ENCODE assay signal across 9 cellular contexts in genomic region chr1:184152944-184153343, GRCh38.
DNase-seq lines count a peak whose midpoint lies in the region; ATAC-seq and TF ChIP-seq lines count a peak whose summit lies in the region.
"Had no signal": no experiment of that assay in that cellular context is flagged by ENCODE, and none has a peak within 500 bp of the region (broad histone marks: within the 10 kb centered on the region; RNA-seq: fewer than 3 reads in every experiment).

No MANE protein-coding gene starts in this region.

- intact Hi-C loops in activated T-helper 2 cell treated with anti-CD3 and anti-CD28 coated beads, Interferon-gamma antibody, Interleukin-2, Interleukin-4, amounts not matched to agents 10 μg/mL and 5 μg/mL and 100 μg/mL, durations not matched to agents 14 hours and 24 hours and 36 hours (cut with micrococcal nuclease), result no loop called here
- intact Hi-C loops in left colon (cut with DNase I, micrococcal nuclease), result no loop called here

- no peaks in the 10 kb centered on the region for H3K36me3 Mint-ChIP-seq in activated T-helper 2 cell treated with anti-CD3 and anti-CD28 coated beads, Interferon-gamma antibody, Interleukin-2, Interleukin-4, amounts not matched to agents 10 μg/mL and 5 μg/mL and 100 μg/mL, durations not matched to agents 14 hours and 24 hours and 36 hours (ENCODE audit: low read depth)
- H3K36me3 Mint-ChIP-seq in immature natural killer cell, result no peaks in the 10 kb centered on the region

- peaks cover 10% of the 10 kb centered on the region for H3K4me1 Mint-ChIP-seq in activated T-helper 2 cell treated with anti-CD3 and anti-CD28 coated beads, Interferon-gamma antibody, Interleukin-2, Interleukin-4, amounts not matched to agents 10 μg/mL and 5 μg/mL and 100 μg/mL, durations not matched to agents 14 hours and 24 hours and 36 hours (ENCODE audit: low read depth)
- H3K4me1 Mint-ChIP-seq in immature natural killer cell, result peaks cover 15% of the 10 kb centered on the region in 2 donors

- H3K9me3 Mint-ChIP-seq in activated T-helper 2 cell treated with anti-CD3 and anti-CD28 coated beads, Interferon-gamma antibody, Interleukin-2, Interleukin-4, amounts not matched to agents 10 μg/mL and 5 μg/mL and 100 μg/mL, durations not matched to agents 14 hours and 24 hours and 36 hours, result no peaks in the 10 kb centered on the region
- H3K9me3 Mint-ChIP-seq in immature natural killer cell, result peaks cover 0 to 2% (median 0%) of the 10 kb centered on the region in 6 donors

- no peak overlapping the region for H3K4me3 ChIP-seq in HUES48 (ENCODE audit: low read depth, low read length)
- H3K4me3 ChIP-seq in skin epidermis, result peak overlapping the region; percentile 1 to 25 (median 17)

- no peak overlapping the region for H3K27ac Mint-ChIP-seq in activated T-helper 2 cell treated with anti-CD3 and anti-CD28 coated beads, Interferon-gamma antibody, Interleukin-2, Interleukin-4, amounts not matched to agents 10 μg/mL and 5 μg/mL and 100 μg/mL, durations not matched to agents 14 hours and 24 hours and 36 hours
- H3K27ac Mint-ChIP-seq in immature natural killer cell, result no peak overlapping the region

- peak overlapping the region; percentile 53 for H3K4me3 Mint-ChIP-seq in activated T-helper 2 cell treated with anti-CD3 and anti-CD28 coated beads, Interferon-gamma antibody, Interleukin-2, Interleukin-4, amounts not matched to agents 10 μg/mL and 5 μg/mL and 100 μg/mL, durations not matched to agents 14 hours and 24 hours and 36 hours (ENCODE audit: low read depth)
- H3K4me3 Mint-ChIP-seq in immature natural killer cell, result peak overlapping the region; percentile 5 to 69 (median 54)

- H3K36me3 ChIP-seq in HUES48 (ENCODE audit: control insufficient read depth, insufficient read depth, low read length), result no peaks in the 10 kb centered on the region

- peaks cover 27% of the 10 kb centered on the region for H3K27me3 Mint-ChIP-seq in activated T-helper 2 cell treated with anti-CD3 and anti-CD28 coated beads, Interferon-gamma antibody, Interleukin-2, Interleukin-4, amounts not matched to agents 10 μg/mL and 5 μg/mL and 100 μg/mL, durations not matched to agents 14 hours and 24 hours and 36 hours (ENCODE audit: low read depth)
- peaks cover 10 to 13% (median 12%) of the 10 kb centered on the region in 3 donors for H3K27me3 Mint-ChIP-seq in immature natural killer cell (ENCODE audit: low read depth in 3 of 3)

- H3K4me1 ChIP-seq in HUES48 (ENCODE audit: control insufficient read depth, insufficient read depth, low read length), result peaks cover 24% of the 10 kb centered on the region

- no peak for ATAC-seq in left colon

- no peaks in the 10 kb centered on the region for H3K9me3 ChIP-seq in HUES48 (ENCODE audit: control insufficient read depth, insufficient read depth, low read length)

- DNase-seq in activated T-helper 2 cell treated with anti-CD3 and anti-CD28 coated beads, Interferon-gamma antibody, Interleukin-2, Interleukin-4, amounts not matched to agents 10 μg/mL and 5 μg/mL and 100 μg/mL, durations not matched to agents 14 hours and 24 hours and 36 hours (ENCODE audit: low spot score), result no peak
- DNase-seq in immature natural killer cell, result no peak
- no peak for DNase-seq in left colon
- DNase-seq in kidney tubule cell (ENCODE audit: low spot score), result no peak
- DNase-seq in GM10266 (ENCODE audit: extremely low spot score), result no peak
- DNase-seq in activated CD4-positive, CD25-positive, alpha-beta regulatory T cell treated with anti-CD3 and anti-CD28 coated beads, Interleukin-2, amount 50 U/mL, for 72 hours, result no peak
- DNase-seq: islet precursor cell had no signal

- TF ChIP-seq CTCF in GM10266 (IDR thresholded peaks at IDR 0.05; ENCODE audit: control insufficient read depth, insufficient read depth, low read depth, missing control alignments), result no peak

- H3K9ac ChIP-seq in HUES48 (ENCODE audit: low read depth, low read length), result no peak overlapping the region

- H3K27ac ChIP-seq in HUES48 (ENCODE audit: low read depth, low read length), result peak overlapping the region; percentile 27
- peak overlapping the region in 20 of 21 experiments; percentile 11 to 92 (median 66) for H3K27ac ChIP-seq in skin epidermis

- no peaks in the 10 kb centered on the region for H3K27me3 ChIP-seq in HUES48 (ENCODE audit: control insufficient read depth, insufficient read depth, low read length)
